In genomic region chr19:17336872-17337674, GRCh38 we compare ENCODE assay signal across 8 cellular contexts. TPM values are rescaled to one million over a fixed set of nuclear protein-coding genes. Genes with fewer than 3 reads are reported as not detected.
DNase-seq lines count a peak whose midpoint lies in the region; ATAC-seq, FAIRE-seq and TF ChIP-seq lines count a peak whose summit lies in the region.

Gene GTPBP3 (plus strand): TSS chr19:17337553. CDS start chr19:17337612, 59 bp downstream.

- no peaks in the 10 kb centered on the region for H3K9me3 ChIP-seq in kidney (ENCODE audit: control insufficient read depth in 1 of 2, low read length in 2 of 2)

- intact Hi-C loops in kidney (cut with DNase I): loop anchor here (10.0 kb wide), 1 partner anchor 128 kb away; the partner anchor contains the start of gene NXNL1

- DNase-seq in AG20443 (ENCODE audit: low spot score) (peak; percentile 96), NCI-H510A (lab: John Stamatoyannopoulos, UW) (peak; percentile 97), cerebellum (ENCODE audit: low spot score) (peak; percentile 98), kidney (peak; percentile 99)
- DNase-seq in activated CD4-positive, alpha-beta T cell treated with anti-CD3 and anti-CD28 coated beads for 1 hour: peak; percentile 91
- peak; percentile 99 for DNase-seq in stimulated activated CD4-positive, alpha-beta T cell treated with anti-CD3 and anti-CD28 coated beads, Interleukin-15, amount 100 ng/mL, for 24 hours

- ATAC-seq in HG03432 (IDR thresholded peaks at IDR 0.05; ENCODE audit: unreplicated experiment): peak; percentile 64

- no peaks in the 10 kb centered on the region for H3K36me3 ChIP-seq in kidney (ENCODE audit: control insufficient read depth in 1 of 2, insufficient read depth in 2 of 2, low read length in 2 of 2)

- peak within 1 kb of the TSS; percentile 95 to 98 for H3K4me3 ChIP-seq in kidney (ENCODE audit: low read length in 2 of 2)

- peak within 1 kb of the TSS; percentile 92 to 94 for H3K9ac ChIP-seq in kidney (ENCODE audit: low read length in 2 of 2)

- peaks cover 0 to 24% of the 10 kb centered on the region in 2 donors for H3K4me1 ChIP-seq in kidney (ENCODE audit: control insufficient read depth in 1 of 2, insufficient read depth in 1 of 2, low read depth in 1 of 2, low read length in 2 of 2)

- FAIRE-seq in kidney (lab: Jason Lieb, UNC): peak; percentile 94

- peak within 1 kb of the TSS; percentile 95 to 99 for H3K27ac ChIP-seq in kidney (ENCODE audit: low read depth in 2 of 2, low read length in 2 of 2)

- TF ChIP-seq CTCF in kidney (IDR thresholded peaks at IDR 0.05; ENCODE audit: borderline replicate concordance, extremely low read depth, insufficient read depth): no peak

- peak; percentile 78 for TF ChIP-seq POLR2A in GM19099 (IDR thresholded peaks at IDR 0.05; ENCODE audit: extremely low read depth, insufficient read length, low read depth)

RNA-seq across cellular contexts. Expression of gene GTPBP3, which starts in this region (rescaled TPM):
- total RNA-seq in cerebellum (13.2 TPM), kidney (20.4 TPM)
- polyA plus RNA-seq in kidney (ENCODE audit: insufficient read depth, low read depth, low replicate concordance): 11.0 TPM

Comparison
In these comparisons a context has a peak if more than half of its experiments do, and no peak if none do; other contexts are left out.
1. Peak in every context shown above with its lines: DNase-seq, ATAC-seq, H3K4me3 ChIP-seq and H3K27ac ChIP-seq.